8 cellular contexts compared by ENCODE assay signal in the genomic region with DNA sequence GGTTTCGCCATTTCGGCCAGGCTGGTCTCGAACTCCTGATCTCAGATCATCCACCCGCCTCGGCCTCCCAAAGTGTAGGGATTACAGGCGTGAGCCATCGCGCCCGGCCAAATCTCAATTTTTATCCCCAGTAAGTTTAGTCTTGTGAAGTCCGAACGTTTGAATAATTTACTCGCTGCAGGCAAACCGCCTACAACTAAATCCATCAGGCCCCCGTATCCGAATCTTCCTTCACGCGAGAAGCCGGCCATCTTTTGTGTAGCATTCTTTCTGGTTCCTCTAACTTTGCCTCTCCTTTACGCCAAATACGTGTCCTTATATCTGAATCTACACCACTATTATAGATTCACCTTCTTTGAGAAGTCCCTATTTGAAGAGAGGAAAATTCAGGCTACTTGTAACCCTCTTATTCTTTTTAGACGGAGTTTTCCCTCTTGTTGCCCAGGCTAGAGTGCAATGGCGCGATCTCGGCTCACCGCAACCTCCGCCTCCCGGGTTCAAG. TPM values are rescaled to one million over a fixed set of nuclear protein-coding genes. Genes with fewer than 3 reads are reported as not detected.
DNase-seq lines count a peak whose midpoint lies in the region; ATAC-seq and TF ChIP-seq lines count a peak whose summit lies in the region.

No MANE protein-coding gene starts in this region.

- TF ChIP-seq POLR2A in erythroblast (IDR thresholded peaks at IDR 0.05; ENCODE audit: low read length) = no peak

- peaks cover 27% of the 10 kb centered on the region for H3K4me1 Mint-ChIP-seq in T-helper 17 cell

- H3K4me3 Mint-ChIP-seq in T-helper 17 cell = peak overlapping the region; percentile 97

- ATAC-seq in Right ventricle myocardium superior (ENCODE audit: poor library complexity) = no peak
- ATAC-seq in T-helper 17 cell = no peak
- ATAC-seq in GM19351 (IDR thresholded peaks at IDR 0.05; ENCODE audit: unreplicated experiment) = no peak

- H3K9me3 ChIP-seq in T-helper 17 cell (ENCODE audit: control insufficient read depth, low read length, poor library complexity, severe bottlenecking) (no peaks in the 10 kb centered on the region), neuron (ENCODE audit: low read length) (no peaks in the 10 kb centered on the region)

- POLR2A ChIA-PET in GM10248 (lab: Yijun Ruan, JAX) = interaction anchor here (1.4 kb wide), 1 partner anchor 190 kb away, joined by 3 read pairs; a partner anchor contains a TSS

- no peaks in the 10 kb centered on the region for H3K27me3 ChIP-seq in neuron (ENCODE audit: insufficient read depth, low read length)

- CTCF ChIA-PET in GM10248 (lab: Yijun Ruan, JAX) = interaction anchor here (1.0 to 1.6 kb wide), 3 partner anchors 29 to 31 kb away, joined by 3 to 5 read pairs (median 3); no protein-coding TSS in a partner anchor

- TF ChIP-seq CTCF in GM10248 (IDR thresholded peaks at IDR 0.05; ENCODE audit: control extremely low read depth, extremely low read depth, low read depth, missing control alignments) = no peak

- DNase-seq in Right ventricle myocardium superior = peak; percentile 15
- no peak for DNase-seq in cardiac septum (ENCODE audit: low spot score)
- no peak for DNase-seq in T-helper 17 cell
- peak; percentile 65 to 73 for DNase-seq in erythroblast (lab: John Stamatoyannopoulos, UW)
- DNase-seq in hepatic stellate cell (ENCODE audit: low spot score) = no peak
- DNase-seq in GM10248 (ENCODE audit: extremely low spot score) = no peak

- peak overlapping the region; percentile 99 for H3K27ac Mint-ChIP-seq in T-helper 17 cell

- H3K4me1 ChIP-seq in neuron (ENCODE audit: insufficient read depth, low read length) = peaks cover 17% of the 10 kb centered on the region

- no peak overlapping the region for H2AFZ ChIP-seq in neuron (ENCODE audit: low read depth, low read length)

- peaks cover 5% of the 10 kb centered on the region for H3K36me3 Mint-ChIP-seq in T-helper 17 cell (ENCODE audit: low read depth)

- H3K4me3 ChIP-seq in neuron (ENCODE audit: low read length) = peak overlapping the region; percentile 79

- intact Hi-C loops in Right ventricle myocardium superior (cut with DNase I) = no loop called here
- intact Hi-C loops in cardiac septum (cut with DNase I) = loop anchor here (5.0 kb wide), 1 partner anchor 41 kb away; a partner anchor contains a TSS

- H3K27me3 Mint-ChIP-seq in T-helper 17 cell = no peaks in the 10 kb centered on the region

- peaks cover 29% of the 10 kb centered on the region for H3K36me3 ChIP-seq in neuron (ENCODE audit: insufficient read depth, low read length)

RNA-seq across cellular contexts. Expression of a gene that starts 0.6 kb away (rescaled TPM):
- total RNA-seq in Right ventricle myocardium superior (326 TPM), cardiac septum (255 TPM), T-helper 17 cell (100 to 1,000 TPM; 517 to 546 TPM)

RNA-seq across cellular contexts. Expression of a gene that starts 4.5 kb away (rescaled TPM):
- total RNA-seq in Right ventricle myocardium superior (17.1 TPM), cardiac septum (15.7 TPM), T-helper 17 cell (10 to 100 TPM; 21.3 to 24.4 TPM)

RNA-seq across cellular contexts. Expression of a gene that starts 25.5 kb away (rescaled TPM):
- total RNA-seq in Right ventricle myocardium superior (not detected), cardiac septum (not detected), T-helper 17 cell (not detected)

RNA-seq across cellular contexts. Expression of a gene that starts 40.9 kb away (rescaled TPM):
- total RNA-seq in Right ventricle myocardium superior (31.0 TPM), cardiac septum (24.0 TPM), T-helper 17 cell (1 to 10 TPM in 1 of 2 donors, under 1 TPM in 1; 0.78 to 2.6 TPM)

RNA-seq across cellular contexts. Expression of a gene that starts 57.5 kb away (rescaled TPM):
- total RNA-seq in Right ventricle myocardium superior = 13.5 TPM
- 16.5 TPM for total RNA-seq in cardiac septum
- total RNA-seq in T-helper 17 cell = 10 to 100 TPM; 19.2 to 21.9 TPM

Comparison
In these comparisons a context has a peak if more than half of its experiments do, and no peak if none do; other contexts are left out.
1. DNase-seq: peak in Right ventricle myocardium superior (single experiment) and erythroblast (2 of 2); none in cardiac septum (single experiment), T-helper 17 cell (0 of 3), hepatic stellate cell (single experiment) and GM10248 (single experiment).